11 cellular contexts compared by ENCODE assay signal in the genomic region with DNA sequence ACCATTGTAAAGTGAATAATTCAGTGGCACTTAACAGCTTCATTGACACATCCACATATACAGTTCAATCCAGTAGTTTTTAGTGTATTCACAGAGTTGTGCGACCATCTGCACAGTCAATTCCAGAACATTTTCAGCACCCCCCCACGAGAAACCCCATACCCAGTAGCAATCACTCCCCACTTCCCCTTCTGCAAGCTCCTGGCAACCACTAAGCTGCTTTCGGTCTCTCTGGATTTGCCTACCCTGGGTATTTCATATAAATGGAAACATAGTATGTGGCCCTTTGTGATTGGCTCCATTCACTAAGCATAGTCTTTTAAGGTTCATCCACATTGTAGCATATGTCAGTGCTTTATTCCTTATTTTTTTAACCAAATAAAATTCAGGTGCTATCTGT. TPM values are rescaled to one million over a fixed set of nuclear protein-coding genes. Genes with fewer than 3 reads are reported as not detected.
DNase-seq lines count a peak whose midpoint lies in the region; ATAC-seq, FAIRE-seq and TF ChIP-seq lines count a peak whose summit lies in the region.
"Had no signal": no experiment of that assay in that cellular context is flagged by ENCODE, and none has a peak within 500 bp of the region (broad histone marks: within the 10 kb centered on the region; RNA-seq: fewer than 3 reads in every experiment).

No MANE protein-coding gene starts in this region.

- POLR2A ChIA-PET in CD8-positive, alpha-beta memory T cell (lab: Charles Lee): no interaction called here

- FAIRE-seq in GM19239 (lab: Jason Lieb, UNC) (peak; percentile 87), D721Med (lab: Jason Lieb, UNC) (no peak)
- FAIRE-seq: H54, TTC549 had no signal

- CTCF ChIA-PET in CD8-positive, alpha-beta memory T cell (lab: Charles Lee): interaction anchor here (1.6 kb wide), 1 partner anchor 10 kb away, joined by 6 read pairs; a partner anchor contains a TSS

- H3K27ac Mint-ChIP-seq in CD8-positive, alpha-beta memory T cell: peak overlapping the region; percentile 3 to 87 (median 64)

- peaks cover 20 to 85% (median 39%) of the 10 kb centered on the region in 3 donors for H3K36me3 Mint-ChIP-seq in CD8-positive, alpha-beta memory T cell

- H3K4me1 ChIP-seq in CD8-positive, alpha-beta memory T cell (ENCODE audit: insufficient read depth, low read length): peaks cover 48% of the 10 kb centered on the region

- H3K27ac ChIP-seq in CD8-positive, alpha-beta memory T cell (ENCODE audit: low read depth, low read length): no peak overlapping the region
- H3K27ac ChIP-seq in WERI-Rb-1: peak overlapping the region; percentile 68

- H3K9me3 Mint-ChIP-seq in CD8-positive, alpha-beta memory T cell: no peaks in the 10 kb centered on the region

- TF ChIP-seq CTCF in WERI-Rb-1 (IDR thresholded peaks at IDR 0.05; ENCODE audit: low read depth, low read length): no peak
- TF ChIP-seq CTCF in D721Med (IDR thresholded peaks at IDR 0.05; ENCODE audit: insufficient read depth, missing control alignments): no peak

- no peaks in the 10 kb centered on the region for H3K27me3 Mint-ChIP-seq in CD8-positive, alpha-beta memory T cell

- H3K4me3 ChIP-seq in CD8-positive, alpha-beta memory T cell (ENCODE audit: low read length): no peak overlapping the region
- no peak overlapping the region for H3K4me3 ChIP-seq in WERI-Rb-1 (ENCODE audit: low read depth, low read length)
- H3K4me3 ChIP-seq in H7 (ENCODE audit: insufficient read depth, low read depth, low read length): no peak overlapping the region

- H3K4me3 Mint-ChIP-seq in CD8-positive, alpha-beta memory T cell: peak overlapping the region in 1 of 7 donors; percentile 18

- peak; percentile 47 for ATAC-seq in HG03060 (IDR thresholded peaks at IDR 0.05; ENCODE audit: low read depth, unreplicated experiment)
- no peak for ATAC-seq in left colon

- no peaks in the 10 kb centered on the region for H3K9me3 ChIP-seq in CD8-positive, alpha-beta memory T cell (ENCODE audit: low read length)
- H3K9me3 ChIP-seq in WERI-Rb-1 (ENCODE audit: severe bottlenecking): no peaks in the 10 kb centered on the region

- intact Hi-C loops in left colon (cut with DNase I, micrococcal nuclease): loop anchor here in 1 of 2 donors (5.0 kb wide), 1 partner anchor 236 kb away; no protein-coding TSS in a partner anchor

- no peaks in the 10 kb centered on the region for H3K27me3 ChIP-seq in CD8-positive, alpha-beta memory T cell (ENCODE audit: insufficient read depth, low read length, poor library complexity, severe bottlenecking)
- H3K27me3 ChIP-seq in WERI-Rb-1 (ENCODE audit: insufficient read depth, low read depth, severe bottlenecking) (peaks cover 7% of the 10 kb centered on the region), H7 (ENCODE audit: control insufficient read depth, insufficient read depth, low read length) (no peaks in the 10 kb centered on the region)

- H3K4me1 Mint-ChIP-seq in CD8-positive, alpha-beta memory T cell: peaks cover 48 to 65% (median 60%) of the 10 kb centered on the region in 3 donors

- no peak for DNase-seq in CD8-positive, alpha-beta memory T cell
- DNase-seq in GM19239 (ENCODE audit: insufficient read length, low spot score) (no peak), WERI-Rb-1 (peak; percentile 26), D721Med (ENCODE audit: insufficient read length, low spot score) (no peak), H7 (no peak), left colon (no peak)
- DNase-seq in stimulated activated CD4-positive, alpha-beta T cell treated with anti-CD3 and anti-CD28 coated beads, Interleukin-2, amount 100 ng/mL, for 48 hours: no peak
- DNase-seq: stimulated activated CD4-positive, alpha-beta T cell treated with anti-CD3 and anti-CD28 coated beads, Interleukin-2, amount 100 ng/mL, for 24 hours had no signal

- peaks cover 18% of the 10 kb centered on the region for H3K36me3 ChIP-seq in CD8-positive, alpha-beta memory T cell (ENCODE audit: insufficient read depth, low read length)
- peaks cover 14% of the 10 kb centered on the region for H3K36me3 ChIP-seq in WERI-Rb-1
- peaks cover 1% of the 10 kb centered on the region for H3K36me3 ChIP-seq in H7 (replicated peaks; ENCODE audit: control insufficient read depth, insufficient read depth, low read length)

RNA-seq across cellular contexts. Expression of a gene that starts 10.0 kb away (rescaled TPM):
- 10 to 100 TPM; 34.6 to 37.5 TPM for total RNA-seq in CD8-positive, alpha-beta memory T cell
- polyA plus RNA-seq in CD8-positive, alpha-beta memory T cell: 80.4 TPM
- 29.7 and 34.7 TPM in 2 replicates for total RNA-seq in H7 (2014; rRNA removed; shearing (Covaris generic))
- 10 to 100 TPM; 14.9 to 16.6 TPM for total RNA-seq in left colon
